Comparison of ENCODE assay signal across 23 cellular contexts in the genomic region with DNA sequence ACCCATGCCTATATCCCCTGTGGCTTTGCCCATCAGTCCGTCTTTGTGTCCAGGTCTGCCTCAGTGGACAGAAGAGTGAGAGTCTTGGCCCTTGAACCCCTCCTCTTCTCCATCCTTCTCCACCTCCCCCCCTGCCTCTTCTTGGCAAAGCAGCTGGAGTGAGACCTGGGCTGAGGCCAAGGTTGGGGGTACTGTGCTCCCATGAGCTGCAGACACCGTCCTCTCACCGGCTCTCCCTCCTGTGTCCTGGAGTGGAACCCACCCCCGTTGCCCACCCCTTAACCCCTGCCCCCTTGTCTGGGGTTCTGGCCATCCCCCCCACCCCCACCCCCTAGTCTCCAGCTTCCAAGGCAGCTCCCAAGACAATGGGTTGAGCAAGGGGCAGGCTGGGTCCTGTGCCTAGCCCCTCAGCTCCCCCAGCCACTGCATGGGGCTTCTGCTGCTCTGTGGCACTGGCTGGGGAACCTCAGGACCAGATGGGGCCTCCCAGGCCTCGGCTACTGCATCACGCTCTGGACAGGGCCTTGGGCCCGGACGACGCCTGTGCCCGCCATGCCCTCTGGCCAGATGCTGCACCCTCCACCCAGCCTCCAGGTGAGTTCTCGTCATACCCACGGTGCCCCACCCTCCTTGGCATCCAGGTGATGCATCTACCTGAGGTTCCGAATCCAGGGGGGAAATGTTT. TPM values are rescaled to one million over a fixed set of nuclear protein-coding genes. Genes with fewer than 3 reads are reported as not detected.
"Had no signal": no experiment of that assay in that cellular context is flagged by ENCODE, and none has a peak within 500 bp of the region (broad histone marks: within the 10 kb centered on the region; RNA-seq: fewer than 3 reads in every experiment).

No MANE protein-coding gene starts in this region.

- H3K4me1 Mint-ChIP-seq: endodermal cell had no signal

- H3K27me3 Mint-ChIP-seq: stimulated activated naive CD8-positive, alpha-beta T cell treated with anti-CD3 and anti-CD28 coated beads, Interleukin-15, amount 100 ng/mL, for 72 hours had no signal

- H3K27ac Mint-ChIP-seq: activated T-helper 1 cell treated with anti-CD3 and anti-CD28 coated beads, Interleukin-12 subunit alpha, Interleukin-12 subunit beta, Interleukin-2, Interleukin-4 antibody, amounts not matched to agents 30 ng/mL and 10 ng/mL and 1 ng/mL, durations not matched to agents 14 hours and 24 hours and 36 hours; endodermal cell; nephron progenitor cell; stimulated activated naive CD8-positive, alpha-beta T cell treated with anti-CD3 and anti-CD28 coated beads, Interleukin-15, amount 100 ng/mL, for 72 hours; type B pancreatic cell had no signal

- H3K9me3 Mint-ChIP-seq: stimulated activated naive CD8-positive, alpha-beta T cell treated with anti-CD3 and anti-CD28 coated beads, Interleukin-15, amount 100 ng/mL, for 72 hours had no signal

- H3K27ac ChIP-seq: colonic mucosa, epithelial cell of prostate, prostate gland, testis, VCaP had no signal

- H3K27me3 ChIP-seq: colonic mucosa, testis had no signal

- H3K36me3 ChIP-seq: colonic mucosa, prostate gland had no signal

- H3K36me3 Mint-ChIP-seq: brain, type B pancreatic cell had no signal

- H3K4me3 ChIP-seq: colonic mucosa, prostate gland, testis had no signal

- ATAC-seq: stimulated activated naive CD8-positive, alpha-beta T cell treated with anti-CD3 and anti-CD28 coated beads, Interleukin-15, amount 100 ng/mL, for 72 hours had no signal

- H3K4me3 Mint-ChIP-seq: activated T-helper 1 cell treated with anti-CD3 and anti-CD28 coated beads, Interleukin-12 subunit alpha, Interleukin-12 subunit beta, Interleukin-2, Interleukin-4 antibody, amounts not matched to agents 30 ng/mL and 10 ng/mL and 1 ng/mL, durations not matched to agents 14 hours and 24 hours and 36 hours; brain; endodermal cell; nephron progenitor cell; stimulated activated naive CD8-positive, alpha-beta T cell treated with anti-CD3 and anti-CD28 coated beads, Interleukin-15, amount 100 ng/mL, for 72 hours; type B pancreatic cell had no signal

- DNase-seq: activated CD4-positive, alpha-beta T cell treated with anti-CD3 and anti-CD28 coated beads for 1 hour; activated CD8-positive, alpha-beta memory T cell treated with anti-CD3 and anti-CD28 coated beads for 24 hours; activated naive CD4-positive, alpha-beta T cell; central memory CD4-positive, alpha-beta T cell; colonic mucosa; endodermal cell; foreskin fibroblast; nephron progenitor cell; occipital lobe; small intestine; stimulated activated CD4-positive, alpha-beta T cell treated with anti-CD3 and anti-CD28 coated beads, Interleukin-4, amount 100 ng/mL, for 1 hour; stimulated activated naive CD8-positive, alpha-beta T cell treated with anti-CD3 and anti-CD28 coated beads, Interleukin-15, amount 100 ng/mL, for 72 hours; SW 1271; T-helper 2 cell; testis had no signal

- H3K4me1 ChIP-seq: colonic mucosa, prostate gland, testis had no signal

- H3K9me3 ChIP-seq: colonic mucosa, prostate gland, testis had no signal

RNA-seq across cellular contexts. Expression of gene RTL1, which starts 35.7 kb away (rescaled TPM):
- total RNA-seq: activated T-helper 1 cell treated with anti-CD3 and anti-CD28 coated beads, Interleukin-12 subunit alpha, Interleukin-12 subunit beta, Interleukin-2, Interleukin-4 antibody, amounts not matched to agents 30 ng/mL and 10 ng/mL and 1 ng/mL, durations not matched to agents 14 hours and 24 hours and 36 hours; colonic mucosa; lower leg skin; occipital lobe; right cardiac atrium had no signal

RNA-seq across cellular contexts. Expression of gene MEG3, which starts 41.9 kb away (rescaled TPM):
- total RNA-seq: activated T-helper 1 cell treated with anti-CD3 and anti-CD28 coated beads, Interleukin-12 subunit alpha, Interleukin-12 subunit beta, Interleukin-2, Interleukin-4 antibody, amounts not matched to agents 30 ng/mL and 10 ng/mL and 1 ng/mL, durations not matched to agents 14 hours and 24 hours and 36 hours had no signal
